In genomic region chr6:100167585-100167984, GRCh38 we compare ENCODE assay signal across 1 cellular context.
TF ChIP-seq lines count a peak whose summit lies in the region.

No MANE protein-coding gene starts in this region.

TF ChIP-seq in SK-N-SH treated with all-trans-retinoic acid at 6 μM for 48 hours, 23 proteins besides CTCF, POLR2A, EP300 and RAD21 (continued from another document):
- TF ChIP-seq CSRNP3 (CRISPR knock-in tag; IDR thresholded peaks at IDR 0.05) (no peak), TCF4 (CRISPR knock-in tag; IDR thresholded peaks at IDR 0.05; ENCODE audit: borderline replicate concordance) (no peak), ISL1 (CRISPR knock-in tag; IDR thresholded peaks at IDR 0.05) (no peak), ESRRG (CRISPR knock-in tag; IDR thresholded peaks at IDR 0.05) (no peak), ARNTL (CRISPR knock-in tag; IDR thresholded peaks at IDR 0.05; ENCODE audit: borderline replicate concordance, low read depth) (no peak), ZNF8 (CRISPR knock-in tag; IDR thresholded peaks at IDR 0.05) (no peak), GLIS3 (CRISPR knock-in tag; IDR thresholded peaks at IDR 0.05) (no peak), BACH2 (CRISPR knock-in tag; IDR thresholded peaks at IDR 0.05; ENCODE audit: borderline replicate concordance) (no peak), TOX (CRISPR knock-in tag; IDR thresholded peaks at IDR 0.05; ENCODE audit: borderline replicate concordance) (no peak), POU6F1 (CRISPR knock-in tag; IDR thresholded peaks at IDR 0.05; ENCODE audit: borderline replicate concordance, low read depth) (no peak), ZFP30 (CRISPR knock-in tag; IDR thresholded peaks at IDR 0.05) (no peak), CSDC2 (CRISPR knock-in tag; IDR thresholded peaks at IDR 0.05) (no peak), SNAI2 (CRISPR knock-in tag; IDR thresholded peaks at IDR 0.05) (no peak)
